Comparison of ENCODE assay signal across 9 cellular contexts in genomic region chr2:28445448-28446258, GRCh38. TPM values are rescaled to one million over a fixed set of nuclear protein-coding genes. Genes with fewer than 3 reads are reported as not detected.
DNase-seq lines count a peak whose midpoint lies in the region; ATAC-seq and TF ChIP-seq lines count a peak whose summit lies in the region.
"Had no signal": no experiment of that assay in that cellular context is flagged by ENCODE, and none has a peak within 500 bp of the region (broad histone marks: within the 10 kb centered on the region; RNA-seq: fewer than 3 reads in every experiment).

No MANE protein-coding gene starts in this region.

- H3K36me3 ChIP-seq in kidney epithelial cell (ENCODE audit: control insufficient read depth, insufficient read depth, low read length) (no peaks in the 10 kb centered on the region), upper lobe of left lung (no peaks in the 10 kb centered on the region), neural progenitor cell (no peaks in the 10 kb centered on the region)

- TF ChIP-seq EP300 in upper lobe of left lung (IDR thresholded peaks at IDR 0.05), result no peak

- peaks cover 5% of the 10 kb centered on the region for H3K36me3 Mint-ChIP-seq in activated T-helper 1 cell treated with anti-CD3 and anti-CD28 coated beads, Interleukin-12 subunit alpha, Interleukin-12 subunit beta, Interleukin-2, Interleukin-4 antibody, amounts not matched to agents 30 ng/mL and 10 ng/mL and 1 ng/mL, durations not matched to agents 14 hours and 24 hours and 36 hours (ENCODE audit: low read depth)
- no peaks in the 10 kb centered on the region for H3K36me3 Mint-ChIP-seq in neural progenitor cell

- WGBS in upper lobe of left lung, 2 donors, result 55 to 69% methylated on average over 5 to 7 of the region's 7 CpGs

- peak overlapping the region; percentile 40 for H3K4me3 Mint-ChIP-seq in activated T-helper 1 cell treated with anti-CD3 and anti-CD28 coated beads, Interleukin-12 subunit alpha, Interleukin-12 subunit beta, Interleukin-2, Interleukin-4 antibody, amounts not matched to agents 30 ng/mL and 10 ng/mL and 1 ng/mL, durations not matched to agents 14 hours and 24 hours and 36 hours
- no peak overlapping the region for H3K4me3 Mint-ChIP-seq in neural progenitor cell

- H3K27ac ChIP-seq in upper lobe of left lung, result no peak overlapping the region
- H3K27ac ChIP-seq in neural progenitor cell, result no peak overlapping the region

- ATAC-seq in left ventricle myocardium superior (peak; percentile 20), upper lobe of left lung (ENCODE audit: low FRiP score in 2 of 2) (peak; percentile 13 to 73), HG03025 (IDR thresholded peaks at IDR 0.05; ENCODE audit: low FRiP score, unreplicated experiment) (no peak)

- H3K9me3 ChIP-seq in upper lobe of left lung, result no peaks in the 10 kb centered on the region
- no peaks in the 10 kb centered on the region for H3K9me3 ChIP-seq in neural progenitor cell (ENCODE audit: low read depth)

- peaks cover 78% of the 10 kb centered on the region for H3K4me1 Mint-ChIP-seq in activated T-helper 1 cell treated with anti-CD3 and anti-CD28 coated beads, Interleukin-12 subunit alpha, Interleukin-12 subunit beta, Interleukin-2, Interleukin-4 antibody, amounts not matched to agents 30 ng/mL and 10 ng/mL and 1 ng/mL, durations not matched to agents 14 hours and 24 hours and 36 hours (ENCODE audit: low read depth)
- H3K4me1 Mint-ChIP-seq in neural progenitor cell, result peaks cover 3% of the 10 kb centered on the region

- H3K9me3 Mint-ChIP-seq in activated T-helper 1 cell treated with anti-CD3 and anti-CD28 coated beads, Interleukin-12 subunit alpha, Interleukin-12 subunit beta, Interleukin-2, Interleukin-4 antibody, amounts not matched to agents 30 ng/mL and 10 ng/mL and 1 ng/mL, durations not matched to agents 14 hours and 24 hours and 36 hours, result peaks cover 7% of the 10 kb centered on the region
- peaks cover 2% of the 10 kb centered on the region for H3K9me3 Mint-ChIP-seq in neural progenitor cell

- TF ChIP-seq CTCF in kidney epithelial cell (IDR thresholded peaks at IDR 0.05; ENCODE audit: insufficient read depth, low read length, poor library complexity, severe bottlenecking) (no peak), upper lobe of left lung (IDR thresholded peaks at IDR 0.05) (no peak), neural progenitor cell (IDR thresholded peaks at IDR 0.05) (no peak)

- no peaks in the 10 kb centered on the region for H4K20me1 ChIP-seq in neural progenitor cell (ENCODE audit: low read depth)

- TF ChIP-seq POLR2A in upper lobe of left lung (IDR thresholded peaks at IDR 0.05), result no peak

- H3K27me3 ChIP-seq in kidney epithelial cell (ENCODE audit: control insufficient read depth, insufficient read depth, low read length) (no peaks in the 10 kb centered on the region), upper lobe of left lung (no peaks in the 10 kb centered on the region), neural progenitor cell (no peaks in the 10 kb centered on the region)

- H2AFZ ChIP-seq in neural progenitor cell (replicated peaks), result no peak overlapping the region

- H3K27ac Mint-ChIP-seq in activated T-helper 1 cell treated with anti-CD3 and anti-CD28 coated beads, Interleukin-12 subunit alpha, Interleukin-12 subunit beta, Interleukin-2, Interleukin-4 antibody, amounts not matched to agents 30 ng/mL and 10 ng/mL and 1 ng/mL, durations not matched to agents 14 hours and 24 hours and 36 hours, result peak overlapping the region; percentile 82
- no peak overlapping the region for H3K27ac Mint-ChIP-seq in neural progenitor cell

- intact Hi-C loops in left ventricle myocardium superior (cut with micrococcal nuclease), result no loop called here
- intact Hi-C loops in cardiac septum (cut with DNase I), result no loop called here
- intact Hi-C loops in activated T-helper 1 cell treated with anti-CD3 and anti-CD28 coated beads, Interleukin-12 subunit alpha, Interleukin-12 subunit beta, Interleukin-2, Interleukin-4 antibody, amounts not matched to agents 30 ng/mL and 10 ng/mL and 1 ng/mL, durations not matched to agents 14 hours and 24 hours and 36 hours (cut with micrococcal nuclease), result loop anchor here (1.0 to 5.0 kb wide), 4 partner anchors 21 to 543 kb away; partner anchors contain the start of gene FOSL2

- no peak overlapping the region for H3K9ac ChIP-seq in neural progenitor cell

- H3K4me2 ChIP-seq in neural progenitor cell, result no peak overlapping the region

- DNase-seq in left ventricle myocardium superior (no peak), cardiac septum (ENCODE audit: low spot score) (no peak), kidney epithelial cell (ENCODE audit: low read depth) (peak; percentile 90), upper lobe of left lung (peak in 1 of 2 donors; percentile 44), neural progenitor cell (ENCODE audit: low spot score) (no peak), NCI-H524 treated with DMSO at 0.1 percent for 48 hours (lab: John Stamatoyannopoulos, UW) (no peak)
- no peak for DNase-seq in activated T-helper 1 cell treated with anti-CD3 and anti-CD28 coated beads, Interleukin-12 subunit alpha, Interleukin-12 subunit beta, Interleukin-2, Interleukin-4 antibody, amounts not matched to agents 30 ng/mL and 10 ng/mL and 1 ng/mL, durations not matched to agents 14 hours and 24 hours and 36 hours (ENCODE audit: low spot score)

- H3K27me3 Mint-ChIP-seq in activated T-helper 1 cell treated with anti-CD3 and anti-CD28 coated beads, Interleukin-12 subunit alpha, Interleukin-12 subunit beta, Interleukin-2, Interleukin-4 antibody, amounts not matched to agents 30 ng/mL and 10 ng/mL and 1 ng/mL, durations not matched to agents 14 hours and 24 hours and 36 hours (ENCODE audit: insufficient read depth), result no peaks in the 10 kb centered on the region
- peaks cover 4% of the 10 kb centered on the region for H3K27me3 Mint-ChIP-seq in neural progenitor cell (ENCODE audit: insufficient read depth, low read depth)

- H3K4me3 ChIP-seq in kidney epithelial cell (ENCODE audit: low read depth, low read length) (no peak overlapping the region), upper lobe of left lung (no peak overlapping the region), neural progenitor cell (no peak overlapping the region)

- H3K4me1 ChIP-seq in upper lobe of left lung (peaks cover 18 to 20% (median 18%) of the 10 kb centered on the region in 4 donors), neural progenitor cell (no peaks in the 10 kb centered on the region)

- H3K79me2 ChIP-seq in neural progenitor cell (ENCODE audit: low read depth), result no peaks in the 10 kb centered on the region

- no peaks in the 10 kb centered on the region for H3F3A ChIP-seq in neural progenitor cell (ENCODE audit: low read depth)

RNA-seq across cellular contexts. Expression of gene PLB1, which starts 50.2 kb away (rescaled TPM):
- 3.3 TPM for total RNA-seq in left ventricle myocardium superior
- total RNA-seq in cardiac septum, result 2.0 TPM
- total RNA-seq in activated T-helper 1 cell treated with anti-CD3 and anti-CD28 coated beads, Interleukin-12 subunit alpha, Interleukin-12 subunit beta, Interleukin-2, Interleukin-4 antibody, amounts not matched to agents 30 ng/mL and 10 ng/mL and 1 ng/mL, durations not matched to agents 14 hours and 24 hours and 36 hours, result 0.75 and 1.2 TPM in 2 replicates
- total RNA-seq in kidney epithelial cell, result 0.25 and 0.82 TPM in 2 replicates
- total RNA-seq in upper lobe of left lung, result 1 to 10 TPM; 3.1 to 9.1 (median 5.4) TPM
- 0.12 TPM in 1 of 2 replicates, not detected in the other for total RNA-seq in neural progenitor cell (ENCODE audit: low replicate concordance)
- total RNA-seq: HT-29 had no signal

RNA-seq across cellular contexts. Expression of gene FOSL2, which starts 53.0 kb away (rescaled TPM):
- total RNA-seq in left ventricle myocardium superior (45.7 TPM), cardiac septum (65.4 TPM), kidney epithelial cell (85.5 and 91.3 TPM in 2 replicates), upper lobe of left lung (100 to 1,000 TPM in 3 of 6 donors, 10 to 100 TPM in 3; 71.0 to 137 (median 91.0) TPM), neural progenitor cell (ENCODE audit: low replicate concordance) (1.3 and 3.7 TPM in 2 replicates)
- total RNA-seq in activated T-helper 1 cell treated with anti-CD3 and anti-CD28 coated beads, Interleukin-12 subunit alpha, Interleukin-12 subunit beta, Interleukin-2, Interleukin-4 antibody, amounts not matched to agents 30 ng/mL and 10 ng/mL and 1 ng/mL, durations not matched to agents 14 hours and 24 hours and 36 hours, result 54.9 and 55.0 TPM in 2 replicates
